ENCODE assay signal across 13 cellular contexts in genomic region chr4:39931441-39931901, GRCh38. TPM values are rescaled to one million over a fixed set of nuclear protein-coding genes. Genes with fewer than 3 reads are reported as not detected.
DNase-seq lines count a peak whose midpoint lies in the region; ATAC-seq and TF ChIP-seq lines count a peak whose summit lies in the region.
"Had no signal": no experiment of that assay in that cellular context is flagged by ENCODE, and none has a peak within 500 bp of the region (broad histone marks: within the 10 kb centered on the region; RNA-seq: fewer than 3 reads in every experiment).

No MANE protein-coding gene starts in this region.

- H4K20me1 ChIP-seq in OCI-LY7 (ENCODE audit: insufficient read depth, low read length) (peaks cover 16% of the 10 kb centered on the region; the same call in 1 of the 2 replicates), smooth muscle cell (ENCODE audit: low read depth) (peaks cover 85% of the 10 kb centered on the region)

- H3K9me3 ChIP-seq in OCI-LY7 (ENCODE audit: low read length): no peaks in the 10 kb centered on the region
- no peaks in the 10 kb centered on the region for H3K9me3 ChIP-seq in smooth muscle cell (replicated peaks; ENCODE audit: low read depth)
- H3K9me3 ChIP-seq: esophagus squamous epithelium, HAP-1 had no signal

- no peaks in the 10 kb centered on the region for H3K27me3 Mint-ChIP-seq in CD14-positive monocyte (ENCODE audit: low read depth in 3 of 3)

- POLR2A ChIA-PET in OCI-LY7 (lab: Charles Lee): interaction anchor here (0.5 to 1.7 kb wide), 6 partner anchors 13 to 776 kb away, joined by 3 to 5 read pairs (median 4); no protein-coding TSS in a partner anchor

- H3K36me3 ChIP-seq in OCI-LY7 (ENCODE audit: insufficient read depth, low read length): peaks cover 64% of the 10 kb centered on the region
- no peaks in the 10 kb centered on the region for H3K36me3 ChIP-seq in smooth muscle cell (ENCODE audit: low read depth)

- DNase-seq in CD14-positive monocyte (ENCODE audit: low spot score) (no peak), OCI-LY7 (ENCODE audit: low spot score) (no peak), left colon (no peak), smooth muscle cell (lab: John Stamatoyannopoulos, UW; ENCODE audit: unreplicated experiment) (no peak), GM03348 (ENCODE audit: low spot score) (no peak), HUDEP-2 (lab: John Stamatoyannopoulos, UW; ENCODE audit: unreplicated experiment in 76 of 76) (no peak), cerebellum (ENCODE audit: low spot score) (no peak)
- DNase-seq: esophagus squamous epithelium, NCI-H187, substantia nigra had no signal

- no peaks in the 10 kb centered on the region for H3K9me3 Mint-ChIP-seq in CD14-positive monocyte
- H3K9me3 Mint-ChIP-seq: neural crest cell had no signal

- H3K4me2 ChIP-seq in OCI-LY7 (ENCODE audit: low read length): no peak overlapping the region
- no peak overlapping the region for H3K4me2 ChIP-seq in smooth muscle cell

- H3K4me1 ChIP-seq in OCI-LY7 (ENCODE audit: insufficient read depth, low read length, poor library complexity, severe bottlenecking) (peaks cover 39% of the 10 kb centered on the region), smooth muscle cell (ENCODE audit: low read depth) (peaks cover 4% of the 10 kb centered on the region)

- peaks cover 9 to 29% of the 10 kb centered on the region in 2 donors for H3K36me3 Mint-ChIP-seq in CD14-positive monocyte

- H3K27ac ChIP-seq in OCI-LY7 (ENCODE audit: low read depth, low read length, poor library complexity, severe bottlenecking): peak overlapping the region; percentile 20
- no peak overlapping the region for H3K27ac ChIP-seq in smooth muscle cell (ENCODE audit: low read depth)
- H3K27ac ChIP-seq: esophagus squamous epithelium had no signal

- H3K79me2 ChIP-seq in OCI-LY7 (ENCODE audit: insufficient read depth, low read depth, low read length) (peaks cover 82% of the 10 kb centered on the region), smooth muscle cell (ENCODE audit: low read depth) (peaks cover 96% of the 10 kb centered on the region)

- no peaks in the 10 kb centered on the region for H3K27me3 ChIP-seq in smooth muscle cell (ENCODE audit: low read depth)
- H3K27me3 ChIP-seq: esophagus squamous epithelium had no signal

- peak overlapping the region in 4 of 7 donors; percentile 41 to 85 (median 51) for H3K27ac Mint-ChIP-seq in CD14-positive monocyte

- WGBS in smooth muscle cell (ENCODE audit: low lambda C conversion rate): 94% methylated on average over 5 of the region's 5 CpGs

- peaks cover 28% of the 10 kb centered on the region for H3K4me1 Mint-ChIP-seq in CD14-positive monocyte

- H3K9ac ChIP-seq in smooth muscle cell (ENCODE audit: low read depth): no peak overlapping the region

- H3K9me2 ChIP-seq in OCI-LY7 (ENCODE audit: insufficient read depth, low read length): no peaks in the 10 kb centered on the region

- no peak overlapping the region for H3K4me3 ChIP-seq in OCI-LY7 (ENCODE audit: low read depth, low read length, poor library complexity, severe bottlenecking)
- no peak overlapping the region for H3K4me3 ChIP-seq in smooth muscle cell
- H3K4me3 ChIP-seq: esophagus squamous epithelium, HAP-1 had no signal

- BruUV-seq in OCI-LY7 (replicated peaks; lab: Mats Ljungman, UMichigan): no TSS peak

- intact Hi-C loops in CD14-positive monocyte (cut with micrococcal nuclease): no loop called here
- intact Hi-C loops in OCI-LY7 (cut with micrococcal nuclease; ENCODE audit: unreplicated experiment): no loop called here
- intact Hi-C loops in left colon (cut with DNase I, micrococcal nuclease): no loop called here

- ATAC-seq in GM18520 (IDR thresholded peaks at IDR 0.05; ENCODE audit: unreplicated experiment): peak; percentile 74
- ATAC-seq in left colon: peak; percentile 84

- no peaks in the 10 kb centered on the region for H3F3A ChIP-seq in smooth muscle cell (ENCODE audit: low read depth)

- CTCF ChIA-PET in OCI-LY7 (lab: Charles Lee; ENCODE audit: unreplicated experiment): no interaction called here

- TF ChIP-seq CTCF in CD14-positive monocyte (IDR thresholded peaks at IDR 0.05) (no peak), OCI-LY7 (conservative IDR thresholded peaks at IDR 0.05; ENCODE audit: low read length) (no peak), smooth muscle cell (IDR thresholded peaks at IDR 0.05; ENCODE audit: borderline replicate concordance, insufficient read depth, poor library complexity, severe bottlenecking) (no peak)

- H3K4me3 Mint-ChIP-seq in CD14-positive monocyte: no peak overlapping the region
- H3K4me3 Mint-ChIP-seq: neural crest cell had no signal

- no peak overlapping the region for H2AFZ ChIP-seq in OCI-LY7 (ENCODE audit: low read length)
- H2AFZ ChIP-seq in smooth muscle cell (ENCODE audit: low read depth): no peak overlapping the region

RNA-seq across cellular contexts. Expression of gene PDS5A, which starts 46.2 kb away (rescaled TPM):
- polyA plus RNA-seq in CD14-positive monocyte (10 to 100 TPM; 14.2 to 17.7 TPM), smooth muscle cell (18.3 and 19.4 TPM in 2 replicates)
- total RNA-seq in OCI-LY7 (2014; rRNA removed; shearing (Covaris generic)): 65.3 and 69.5 TPM in 2 replicates
- total RNA-seq in OCI-LY7 (2022) (113 and 114 TPM in 2 replicates), left colon (10 to 100 TPM; 56.3 to 59.8 TPM), smooth muscle cell (57.5 and 61.3 TPM in 2 replicates), cerebellum (86.9 TPM)
